ENCODE assay signal across 18 cellular contexts in genomic region chr5:159539678-159540077, GRCh38.
A peak's percentile ranks its signal among the peaks of the same experiment; 100 is the strongest.
DNase-seq lines count a peak whose midpoint lies in the region; ATAC-seq and TF ChIP-seq lines count a peak whose summit lies in the region.
"Had no signal": no experiment of that assay in that cellular context is flagged by ENCODE, and none has a peak within 500 bp of the region (broad histone marks: within the 10 kb centered on the region; RNA-seq: fewer than 3 reads in every experiment).

No MANE protein-coding gene starts in this region.

- H3K4me1 ChIP-seq in BE2C, result no peaks in the 10 kb centered on the region

- DNase-seq in HUDEP-2 (lab: John Stamatoyannopoulos, UW; ENCODE audit: unreplicated experiment in 76 of 76), result peak in 74 of 76 experiments; percentile 22 to 90 (median 69)
- no peak for DNase-seq in activated B cell treated with CpG ODN at 0.5 μM for 24 hours
- no peak for DNase-seq in memory B cell (ENCODE audit: low spot score in 2 of 2)
- DNase-seq in stimulated activated CD4-positive, alpha-beta T cell treated with anti-CD3 and anti-CD28 coated beads, Interleukin-4, amount 100 ng/mL, for 1 hour, result no peak
- DNase-seq in BE2C, result no peak
- no peak for DNase-seq in HPDE6-E6E7 (ENCODE audit: extremely low spot score)
- DNase-seq: ACHN; CD4-positive, alpha-beta memory T cell; DMS153; DMS79; HCEC 1CT; KG1 had no signal

- intact Hi-C loops in activated B cell treated with CpG ODN at 0.5 μM for 24 hours (cut with micrococcal nuclease), result no loop called here

- H3K9me3 ChIP-seq in BE2C, result peaks cover under 1% of the 10 kb centered on the region; the same call in 1 of the 2 replicates

- H3K36me3 ChIP-seq in BE2C, result no peaks in the 10 kb centered on the region

- no peaks in the 10 kb centered on the region for H3K27me3 Mint-ChIP-seq in activated B cell treated with CpG ODN at 0.5 μM for 24 hours
- no peaks in the 10 kb centered on the region for H3K27me3 Mint-ChIP-seq in memory B cell
- H3K27me3 Mint-ChIP-seq: IgD-negative memory B cell had no signal

- no peak overlapping the region for H3K4me3 ChIP-seq in BE2C (ENCODE audit: low read depth, low read length)
- H3K4me3 ChIP-seq: GM12878, GM23338 had no signal

- CTCF ChIA-PET in activated B cell treated with CpG ODN at 0.5 μM for 24 hours (lab: Charles Lee), result no interaction called here

- H3K36me3 Mint-ChIP-seq in activated B cell treated with CpG ODN at 0.5 μM for 24 hours (ENCODE audit: low read depth), result no peaks in the 10 kb centered on the region
- peaks cover 11% of the 10 kb centered on the region for H3K36me3 Mint-ChIP-seq in memory B cell

- H3K4me1 Mint-ChIP-seq in activated B cell treated with CpG ODN at 0.5 μM for 24 hours, result no peaks in the 10 kb centered on the region
- H3K4me1 Mint-ChIP-seq in memory B cell, result peaks cover 3% of the 10 kb centered on the region
- H3K4me1 Mint-ChIP-seq: CD4-positive, alpha-beta memory T cell; GM23338 had no signal

- H3K27me3 ChIP-seq in BE2C, result peaks cover 27% of the 10 kb centered on the region

- H3K4me3 Mint-ChIP-seq in activated B cell treated with CpG ODN at 0.5 μM for 24 hours (no peak overlapping the region), memory B cell (no peak overlapping the region)
- H3K4me3 Mint-ChIP-seq: CD4-positive, alpha-beta memory T cell; GM23338; IgD-negative memory B cell had no signal

- H3K27ac Mint-ChIP-seq in activated B cell treated with CpG ODN at 0.5 μM for 24 hours (no peak overlapping the region), memory B cell (peak overlapping the region; percentile 49)
- H3K27ac Mint-ChIP-seq: CD4-positive, alpha-beta memory T cell; GM23338 had no signal

- no peak for TF ChIP-seq CTCF in activated B cell treated with CpG ODN at 0.5 μM for 24 hours (IDR thresholded peaks at IDR 0.05)
- TF ChIP-seq CTCF in BE2C (IDR thresholded peaks at IDR 0.05; ENCODE audit: low read depth, low read length), result no peak

- H3K9me3 Mint-ChIP-seq in activated B cell treated with CpG ODN at 0.5 μM for 24 hours (no peaks in the 10 kb centered on the region), memory B cell (no peaks in the 10 kb centered on the region)
- H3K9me3 Mint-ChIP-seq: CD4-positive, alpha-beta memory T cell; IgD-negative memory B cell had no signal

- ATAC-seq in GM18520 (IDR thresholded peaks at IDR 0.05; ENCODE audit: unreplicated experiment) (peak; percentile 47), activated B cell treated with CpG ODN at 0.5 μM for 24 hours (ENCODE audit: low read depth) (peak; percentile 25), memory B cell (ENCODE audit: low read depth) (peak; percentile 54), HG03439 (IDR thresholded peaks at IDR 0.05; ENCODE audit: unreplicated experiment) (no peak)
- ATAC-seq: GM12878, GM23338, HepG2 had no signal

- POLR2A ChIA-PET in activated B cell treated with CpG ODN at 0.5 μM for 24 hours (lab: Charles Lee), result no interaction called here

Comparison
In these comparisons a context has a peak if more than half of its experiments do, and no peak if none do; other contexts are left out.
1. DNase-seq: peak in HUDEP-2 (74 of 76); none in activated B cell treated with CpG ODN at 0.5 μM for 24 hours (single experiment), memory B cell (0 of 2), stimulated activated CD4-positive, alpha-beta T cell treated with anti-CD3 and anti-CD28 coated beads, Interleukin-4, amount 100 ng/mL, for 1 hour (single experiment), BE2C (single experiment) and HPDE6-E6E7 (single experiment).